2 cellular contexts compared by ENCODE assay signal in the genomic region with DNA sequence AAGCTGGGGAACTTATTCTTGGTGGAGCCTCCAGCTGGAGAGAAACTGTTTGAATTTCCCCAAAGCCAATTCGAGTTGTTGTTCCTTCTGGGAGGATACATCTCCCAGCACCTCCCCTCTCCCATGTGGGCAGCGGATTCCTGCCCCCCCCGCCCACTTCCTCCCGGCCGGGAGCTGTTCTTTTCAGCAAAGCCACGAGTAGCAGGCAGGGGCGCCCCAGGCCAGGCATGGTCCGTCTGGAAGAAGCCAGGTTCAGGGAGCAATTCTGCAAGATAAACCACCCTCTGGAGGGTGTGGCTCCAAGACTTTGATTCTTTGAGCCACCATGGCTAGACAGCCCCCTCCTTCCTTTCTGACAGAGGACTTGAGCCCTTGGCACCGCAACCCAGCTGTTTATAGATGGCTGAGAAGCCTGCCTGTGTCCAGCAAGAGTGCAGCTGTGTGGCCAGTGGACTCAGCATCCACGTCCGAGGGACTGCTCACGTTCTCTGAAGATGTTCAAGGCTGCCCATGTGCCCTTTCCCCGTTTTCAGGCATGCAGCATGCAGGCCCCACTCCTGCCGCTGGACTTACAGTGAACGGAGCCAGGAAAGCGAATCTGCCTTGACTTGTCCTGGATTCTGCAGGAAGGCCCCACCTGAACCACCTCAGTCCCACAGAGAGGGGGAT.
A peak's percentile ranks its signal among the peaks of the same experiment; 100 is the strongest.
TF ChIP-seq lines count a peak whose summit lies in the region.

No MANE protein-coding gene starts in this region.

TF ChIP-seq in GM23338, 12 proteins besides CTCF, POLR2A, EP300 and RAD21 (continued from another document and continues in another):
- TF ChIP-seq, protein P1, sequence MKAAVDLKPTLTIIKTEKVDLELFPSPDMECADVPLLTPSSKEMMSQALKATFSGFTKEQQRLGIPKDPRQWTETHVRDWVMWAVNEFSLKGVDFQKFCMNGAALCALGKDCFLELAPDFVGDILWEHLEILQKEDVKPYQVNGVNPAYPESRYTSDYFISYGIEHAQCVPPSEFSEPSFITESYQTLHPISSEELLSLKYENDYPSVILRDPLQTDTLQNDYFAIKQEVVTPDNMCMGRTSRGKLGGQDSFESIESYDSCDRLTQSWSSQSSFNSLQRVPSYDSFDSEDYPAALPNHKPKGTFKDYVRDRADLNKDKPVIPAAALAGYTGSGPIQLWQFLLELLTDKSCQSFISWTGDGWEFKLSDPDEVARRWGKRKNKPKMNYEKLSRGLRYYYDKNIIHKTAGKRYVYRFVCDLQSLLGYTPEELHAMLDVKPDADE (IDR thresholded peaks at IDR 0.05), result no peak
- TF ChIP-seq ZNF114 (CRISPR knock-in tag; IDR thresholded peaks at IDR 0.05) (no peak), NANOG (IDR thresholded peaks at IDR 0.05; ENCODE audit: borderline replicate concordance) (no peak), JUNB (IDR thresholded peaks at IDR 0.05; ENCODE audit: unreplicated experiment) (no peak), EZH2 (IDR thresholded peaks at IDR 0.05; ENCODE audit: low read depth, unreplicated experiment) (no peak), POLR2AphosphoS5 (IDR thresholded peaks at IDR 0.05; ENCODE audit: low read depth) (no peak)
- TF ChIP-seq, protein P2, sequence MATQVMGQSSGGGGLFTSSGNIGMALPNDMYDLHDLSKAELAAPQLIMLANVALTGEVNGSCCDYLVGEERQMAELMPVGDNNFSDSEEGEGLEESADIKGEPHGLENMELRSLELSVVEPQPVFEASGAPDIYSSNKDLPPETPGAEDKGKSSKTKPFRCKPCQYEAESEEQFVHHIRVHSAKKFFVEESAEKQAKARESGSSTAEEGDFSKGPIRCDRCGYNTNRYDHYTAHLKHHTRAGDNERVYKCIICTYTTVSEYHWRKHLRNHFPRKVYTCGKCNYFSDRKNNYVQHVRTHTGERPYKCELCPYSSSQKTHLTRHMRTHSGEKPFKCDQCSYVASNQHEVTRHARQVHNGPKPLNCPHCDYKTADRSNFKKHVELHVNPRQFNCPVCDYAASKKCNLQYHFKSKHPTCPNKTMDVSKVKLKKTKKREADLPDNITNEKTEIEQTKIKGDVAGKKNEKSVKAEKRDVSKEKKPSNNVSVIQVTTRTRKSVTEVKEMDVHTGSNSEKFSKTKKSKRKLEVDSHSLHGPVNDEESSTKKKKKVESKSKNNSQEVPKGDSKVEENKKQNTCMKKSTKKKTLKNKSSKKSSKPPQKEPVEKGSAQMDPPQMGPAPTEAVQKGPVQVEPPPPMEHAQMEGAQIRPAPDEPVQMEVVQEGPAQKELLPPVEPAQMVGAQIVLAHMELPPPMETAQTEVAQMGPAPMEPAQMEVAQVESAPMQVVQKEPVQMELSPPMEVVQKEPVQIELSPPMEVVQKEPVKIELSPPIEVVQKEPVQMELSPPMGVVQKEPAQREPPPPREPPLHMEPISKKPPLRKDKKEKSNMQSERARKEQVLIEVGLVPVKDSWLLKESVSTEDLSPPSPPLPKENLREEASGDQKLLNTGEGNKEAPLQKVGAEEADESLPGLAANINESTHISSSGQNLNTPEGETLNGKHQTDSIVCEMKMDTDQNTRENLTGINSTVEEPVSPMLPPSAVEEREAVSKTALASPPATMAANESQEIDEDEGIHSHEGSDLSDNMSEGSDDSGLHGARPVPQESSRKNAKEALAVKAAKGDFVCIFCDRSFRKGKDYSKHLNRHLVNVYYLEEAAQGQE (IDR thresholded peaks at IDR 0.05; ENCODE audit: unreplicated experiment), result no peak
- TF ChIP-seq, protein P3, sequence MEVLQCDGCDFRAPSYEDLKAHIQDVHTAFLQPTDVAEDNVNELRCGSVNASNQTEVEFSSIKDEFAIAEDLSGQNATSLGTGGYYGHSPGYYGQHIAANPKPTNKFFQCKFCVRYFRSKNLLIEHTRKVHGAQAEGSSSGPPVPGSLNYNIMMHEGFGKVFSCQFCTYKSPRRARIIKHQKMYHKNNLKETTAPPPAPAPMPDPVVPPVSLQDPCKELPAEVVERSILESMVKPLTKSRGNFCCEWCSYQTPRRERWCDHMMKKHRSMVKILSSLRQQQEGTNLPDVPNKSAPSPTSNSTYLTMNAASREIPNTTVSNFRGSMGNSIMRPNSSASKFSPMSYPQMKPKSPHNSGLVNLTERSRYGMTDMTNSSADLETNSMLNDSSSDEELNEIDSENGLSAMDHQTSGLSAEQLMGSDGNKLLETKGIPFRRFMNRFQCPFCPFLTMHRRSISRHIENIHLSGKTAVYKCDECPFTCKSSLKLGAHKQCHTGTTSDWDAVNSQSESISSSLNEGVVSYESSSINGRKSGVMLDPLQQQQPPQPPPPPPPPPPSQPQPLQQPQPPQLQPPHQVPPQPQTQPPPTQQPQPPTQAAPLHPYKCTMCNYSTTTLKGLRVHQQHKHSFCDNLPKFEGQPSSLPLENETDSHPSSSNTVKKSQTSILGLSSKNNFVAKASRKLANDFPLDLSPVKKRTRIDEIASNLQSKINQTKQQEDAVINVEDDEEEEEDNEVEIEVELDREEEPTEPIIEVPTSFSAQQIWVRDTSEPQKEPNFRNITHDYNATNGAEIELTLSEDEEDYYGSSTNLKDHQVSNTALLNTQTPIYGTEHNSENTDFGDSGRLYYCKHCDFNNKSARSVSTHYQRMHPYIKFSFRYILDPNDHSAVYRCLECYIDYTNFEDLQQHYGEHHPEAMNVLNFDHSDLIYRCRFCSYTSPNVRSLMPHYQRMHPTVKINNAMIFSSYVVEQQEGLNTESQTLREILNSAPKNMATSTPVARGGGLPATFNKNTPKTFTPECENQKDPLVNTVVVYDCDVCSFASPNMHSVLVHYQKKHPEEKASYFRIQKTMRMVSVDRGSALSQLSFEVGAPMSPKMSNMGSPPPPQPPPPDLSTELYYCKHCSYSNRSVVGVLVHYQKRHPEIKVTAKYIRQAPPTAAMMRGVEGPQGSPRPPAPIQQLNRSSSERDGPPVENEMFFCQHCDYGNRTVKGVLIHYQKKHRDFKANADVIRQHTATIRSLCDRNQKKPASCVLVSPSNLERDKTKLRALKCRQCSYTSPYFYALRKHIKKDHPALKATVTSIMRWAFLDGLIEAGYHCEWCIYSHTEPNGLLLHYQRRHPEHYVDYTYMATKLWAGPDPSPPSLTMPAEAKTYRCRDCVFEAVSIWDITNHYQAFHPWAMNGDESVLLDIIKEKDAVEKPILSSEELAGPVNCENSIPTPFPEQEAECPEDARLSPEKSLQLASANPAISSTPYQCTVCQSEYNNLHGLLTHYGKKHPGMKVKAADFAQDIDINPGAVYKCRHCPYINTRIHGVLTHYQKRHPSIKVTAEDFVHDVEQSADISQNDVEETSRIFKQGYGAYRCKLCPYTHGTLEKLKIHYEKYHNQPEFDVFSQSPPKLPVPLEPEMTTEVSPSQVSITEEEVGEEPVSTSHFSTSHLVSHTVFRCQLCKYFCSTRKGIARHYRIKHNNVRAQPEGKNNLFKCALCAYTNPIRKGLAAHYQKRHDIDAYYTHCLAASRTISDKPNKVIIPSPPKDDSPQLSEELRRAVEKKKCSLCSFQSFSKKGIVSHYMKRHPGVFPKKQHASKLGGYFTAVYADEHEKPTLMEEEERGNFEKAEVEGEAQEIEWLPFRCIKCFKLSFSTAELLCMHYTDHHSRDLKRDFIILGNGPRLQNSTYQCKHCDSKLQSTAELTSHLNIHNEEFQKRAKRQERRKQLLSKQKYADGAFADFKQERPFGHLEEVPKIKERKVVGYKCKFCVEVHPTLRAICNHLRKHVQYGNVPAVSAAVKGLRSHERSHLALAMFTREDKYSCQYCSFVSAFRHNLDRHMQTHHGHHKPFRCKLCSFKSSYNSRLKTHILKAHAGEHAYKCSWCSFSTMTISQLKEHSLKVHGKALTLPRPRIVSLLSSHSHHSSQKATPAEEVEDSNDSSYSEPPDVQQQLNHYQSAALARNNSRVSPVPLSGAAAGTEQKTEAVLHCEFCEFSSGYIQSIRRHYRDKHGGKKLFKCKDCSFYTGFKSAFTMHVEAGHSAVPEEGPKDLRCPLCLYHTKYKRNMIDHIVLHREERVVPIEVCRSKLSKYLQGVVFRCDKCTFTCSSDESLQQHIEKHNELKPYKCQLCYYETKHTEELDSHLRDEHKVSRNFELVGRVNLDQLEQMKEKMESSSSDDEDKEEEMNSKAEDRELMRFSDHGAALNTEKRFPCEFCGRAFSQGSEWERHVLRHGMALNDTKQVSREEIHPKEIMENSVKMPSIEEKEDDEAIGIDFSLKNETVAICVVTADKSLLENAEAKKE (CRISPR knock-in tag; IDR thresholded peaks at IDR 0.05), result no peak

TF ChIP-seq in K562, 482 proteins besides CTCF, POLR2A, EP300 and RAD21 (continued from another document):
- TF ChIP-seq, protein P4, sequence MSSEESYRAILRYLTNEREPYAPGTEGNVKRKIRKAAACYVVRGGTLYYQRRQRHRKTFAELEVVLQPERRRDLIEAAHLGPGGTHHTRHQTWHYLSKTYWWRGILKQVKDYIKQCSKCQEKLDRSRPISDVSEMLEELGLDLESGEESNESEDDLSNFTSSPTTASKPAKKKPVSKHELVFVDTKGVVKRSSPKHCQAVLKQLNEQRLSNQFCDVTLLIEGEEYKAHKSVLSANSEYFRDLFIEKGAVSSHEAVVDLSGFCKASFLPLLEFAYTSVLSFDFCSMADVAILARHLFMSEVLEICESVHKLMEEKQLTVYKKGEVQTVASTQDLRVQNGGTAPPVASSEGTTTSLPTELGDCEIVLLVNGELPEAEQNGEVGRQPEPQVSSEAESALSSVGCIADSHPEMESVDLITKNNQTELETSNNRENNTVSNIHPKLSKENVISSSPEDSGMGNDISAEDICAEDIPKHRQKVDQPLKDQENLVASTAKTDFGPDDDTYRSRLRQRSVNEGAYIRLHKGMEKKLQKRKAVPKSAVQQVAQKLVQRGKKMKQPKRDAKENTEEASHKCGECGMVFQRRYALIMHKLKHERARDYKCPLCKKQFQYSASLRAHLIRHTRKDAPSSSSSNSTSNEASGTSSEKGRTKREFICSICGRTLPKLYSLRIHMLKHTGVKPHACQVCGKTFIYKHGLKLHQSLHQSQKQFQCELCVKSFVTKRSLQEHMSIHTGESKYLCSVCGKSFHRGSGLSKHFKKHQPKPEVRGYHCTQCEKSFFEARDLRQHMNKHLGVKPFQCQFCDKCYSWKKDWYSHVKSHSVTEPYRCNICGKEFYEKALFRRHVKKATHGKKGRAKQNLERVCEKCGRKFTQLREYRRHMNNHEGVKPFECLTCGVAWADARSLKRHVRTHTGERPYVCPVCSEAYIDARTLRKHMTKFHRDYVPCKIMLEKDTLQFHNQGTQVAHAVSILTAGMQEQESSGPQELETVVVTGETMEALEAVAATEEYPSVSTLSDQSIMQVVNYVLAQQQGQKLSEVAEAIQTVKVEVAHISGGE (CRISPR knock-in tag; IDR thresholded peaks at IDR 0.05), result peak in 2 of 3 experiments; percentile 60 to 63; a peak in 3 of 6 replicates
- TF ChIP-seq GABPA (tag; conservative IDR thresholded peaks at IDR 0.05; ENCODE audit: low read depth) (peak; percentile 68), BDP1 (IDR thresholded peaks at IDR 0.05; ENCODE audit: insufficient read depth, insufficient read length) (no peak)
- TF ChIP-seq, protein P5, sequence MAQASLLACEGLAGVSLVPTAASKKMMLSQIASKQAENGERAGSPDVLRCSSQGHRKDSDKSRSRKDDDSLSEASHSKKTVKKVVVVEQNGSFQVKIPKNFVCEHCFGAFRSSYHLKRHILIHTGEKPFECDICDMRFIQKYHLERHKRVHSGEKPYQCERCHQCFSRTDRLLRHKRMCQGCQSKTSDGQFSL (CRISPR knock-in tag; IDR thresholded peaks at IDR 0.05), result no peak
- TF ChIP-seq, protein P5 (tag; IDR thresholded peaks at IDR 0.05), result 0 out of 4 replicates have a peak, but pooled peaks of 1 of the 2 experiments have one; percentile 37
- TF ChIP-seq, protein P6, sequence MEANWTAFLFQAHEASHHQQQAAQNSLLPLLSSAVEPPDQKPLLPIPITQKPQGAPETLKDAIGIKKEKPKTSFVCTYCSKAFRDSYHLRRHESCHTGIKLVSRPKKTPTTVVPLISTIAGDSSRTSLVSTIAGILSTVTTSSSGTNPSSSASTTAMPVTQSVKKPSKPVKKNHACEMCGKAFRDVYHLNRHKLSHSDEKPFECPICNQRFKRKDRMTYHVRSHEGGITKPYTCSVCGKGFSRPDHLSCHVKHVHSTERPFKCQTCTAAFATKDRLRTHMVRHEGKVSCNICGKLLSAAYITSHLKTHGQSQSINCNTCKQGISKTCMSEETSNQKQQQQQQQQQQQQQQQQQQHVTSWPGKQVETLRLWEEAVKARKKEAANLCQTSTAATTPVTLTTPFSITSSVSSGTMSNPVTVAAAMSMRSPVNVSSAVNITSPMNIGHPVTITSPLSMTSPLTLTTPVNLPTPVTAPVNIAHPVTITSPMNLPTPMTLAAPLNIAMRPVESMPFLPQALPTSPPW (CRISPR knock-in tag; IDR thresholded peaks at IDR 0.05), result peak; percentile 84
